In genomic region chr21:43727571-43728466, GRCh38 we compare ENCODE assay signal across 8 cellular contexts. TPM values are rescaled to one million over a fixed set of nuclear protein-coding genes. Genes with fewer than 3 reads are reported as not detected.
DNase-seq lines count a peak whose midpoint lies in the region; ATAC-seq and TF ChIP-seq lines count a peak whose summit lies in the region.

No MANE protein-coding gene starts in this region.

- H3K9me3 Mint-ChIP-seq in activated naive CD8-positive, alpha-beta T cell treated with anti-CD3 and anti-CD28 coated beads, Interleukin-2, amount 10 ng/mL, durations not matched to agents 7 days and 5 days: no peaks in the 10 kb centered on the region

- peak overlapping the region; percentile 81 for H3K4me3 Mint-ChIP-seq in activated naive CD8-positive, alpha-beta T cell treated with anti-CD3 and anti-CD28 coated beads, Interleukin-2, amount 10 ng/mL, durations not matched to agents 7 days and 5 days

- POLR2A ChIA-PET in activated naive CD8-positive, alpha-beta T cell treated with anti-CD3 and anti-CD28 coated beads, Interleukin-2, amount 10 ng/mL, durations not matched to agents 7 days and 5 days (lab: Charles Lee): interaction anchor here (0.8 to 4.2 kb wide), 6 partner anchors 8 to 68 kb away, joined by 3 to 35 read pairs (median 6); partner anchors contain the start of genes HSF2BP, PDXK and RRP1B

- 52% methylated on average over 16 of the region's 17 CpGs for WGBS in smooth muscle cell (ENCODE audit: low lambda C conversion rate)

- H3K9me3 ChIP-seq in iPS-15b (ENCODE audit: control insufficient read depth, insufficient read depth, low read length): no peaks in the 10 kb centered on the region
- H3K9me3 ChIP-seq in smooth muscle cell (replicated peaks; ENCODE audit: low read depth): no peaks in the 10 kb centered on the region

- H3K27me3 Mint-ChIP-seq in activated naive CD8-positive, alpha-beta T cell treated with anti-CD3 and anti-CD28 coated beads, Interleukin-2, amount 10 ng/mL, durations not matched to agents 7 days and 5 days: no peaks in the 10 kb centered on the region

- no peak overlapping the region for H2AFZ ChIP-seq in smooth muscle cell (ENCODE audit: low read depth)

- ATAC-seq in GM18511 (IDR thresholded peaks at IDR 0.05; ENCODE audit: unreplicated experiment): peak; percentile 30
- no peak for ATAC-seq in activated naive CD8-positive, alpha-beta T cell treated with anti-CD3 and anti-CD28 coated beads, Interleukin-2, amount 10 ng/mL, durations not matched to agents 7 days and 5 days (ENCODE audit: low read depth)
- no peak for ATAC-seq in GM18502 (IDR thresholded peaks at IDR 0.05; ENCODE audit: poor library complexity, unreplicated experiment)

- TF ChIP-seq CTCF in smooth muscle cell (IDR thresholded peaks at IDR 0.05; ENCODE audit: borderline replicate concordance, insufficient read depth, poor library complexity, severe bottlenecking) (peak; percentile 14), GM10266 (IDR thresholded peaks at IDR 0.05; ENCODE audit: control insufficient read depth, insufficient read depth, low read depth, missing control alignments) (no peak)

- peak overlapping the region; percentile 76 for H3K27ac Mint-ChIP-seq in activated naive CD8-positive, alpha-beta T cell treated with anti-CD3 and anti-CD28 coated beads, Interleukin-2, amount 10 ng/mL, durations not matched to agents 7 days and 5 days

- peaks cover 67% of the 10 kb centered on the region for H3K79me2 ChIP-seq in smooth muscle cell (ENCODE audit: low read depth)

- H3K4me1 Mint-ChIP-seq in activated naive CD8-positive, alpha-beta T cell treated with anti-CD3 and anti-CD28 coated beads, Interleukin-2, amount 10 ng/mL, durations not matched to agents 7 days and 5 days: peaks cover 44% of the 10 kb centered on the region

- in situ Hi-C loops in KBM-7 (cut with MboI; ENCODE audit: low pct_unique_long_range_greater_than_20kb, low sequenced_read_pairs): loop anchor here (25.0 kb wide), 1 partner anchor 734 kb away; the partner anchor contains the start of gene LRRC3

- peaks cover 8% of the 10 kb centered on the region for H3K36me3 ChIP-seq in iPS-15b (ENCODE audit: control insufficient read depth, insufficient read depth, low read length)
- no peaks in the 10 kb centered on the region for H3K36me3 ChIP-seq in smooth muscle cell (ENCODE audit: low read depth)

- H3K36me3 Mint-ChIP-seq in activated naive CD8-positive, alpha-beta T cell treated with anti-CD3 and anti-CD28 coated beads, Interleukin-2, amount 10 ng/mL, durations not matched to agents 7 days and 5 days: peaks cover 9% of the 10 kb centered on the region

- H3F3A ChIP-seq in smooth muscle cell (ENCODE audit: low read depth): peaks cover 26% of the 10 kb centered on the region

- H3K27me3 ChIP-seq in iPS-15b (ENCODE audit: control insufficient read depth, insufficient read depth, low read length): no peaks in the 10 kb centered on the region
- no peaks in the 10 kb centered on the region for H3K27me3 ChIP-seq in smooth muscle cell (ENCODE audit: low read depth)

- peak overlapping the region; percentile 85 for H3K4me3 ChIP-seq in iPS-15b (ENCODE audit: low read depth, low read length)
- H3K4me3 ChIP-seq in smooth muscle cell: peak overlapping the region; percentile 63

- H3K9ac ChIP-seq in iPS-15b (ENCODE audit: low read depth, low read length) (peak overlapping the region; percentile 85), smooth muscle cell (ENCODE audit: low read depth) (peak overlapping the region; percentile 87)

- peak overlapping the region; percentile 99 for H3K27ac ChIP-seq in smooth muscle cell (ENCODE audit: low read depth)

- H4K20me1 ChIP-seq in smooth muscle cell (ENCODE audit: low read depth): peaks cover 84% of the 10 kb centered on the region

- H3K4me2 ChIP-seq in smooth muscle cell: peak overlapping the region; percentile 72

- no peaks in the 10 kb centered on the region for H3K4me1 ChIP-seq in iPS-15b (ENCODE audit: control insufficient read depth, insufficient read depth, low read length)
- peaks cover 19% of the 10 kb centered on the region for H3K4me1 ChIP-seq in smooth muscle cell (ENCODE audit: low read depth)

- DNase-seq in KBM-7 (peak; percentile 49), smooth muscle cell (lab: John Stamatoyannopoulos, UW; ENCODE audit: unreplicated experiment) (no peak), GM10266 (ENCODE audit: extremely low spot score) (no peak)
- no peak for DNase-seq in activated naive CD8-positive, alpha-beta T cell treated with anti-CD3 and anti-CD28 coated beads, Interleukin-2, amount 10 ng/mL, durations not matched to agents 7 days and 5 days
- DNase-seq in stimulated activated CD4-positive, alpha-beta T cell treated with anti-CD3 and anti-CD28 coated beads, Interleukin-2, amount 100 ng/mL, for 24 hours: no peak

RNA-seq across cellular contexts. Expression of gene PDXK, which starts 8.9 kb away (rescaled TPM):
- total RNA-seq in activated naive CD8-positive, alpha-beta T cell treated with anti-CD3 and anti-CD28 coated beads, Interleukin-2, amount 10 ng/mL, durations not matched to agents 7 days and 5 days: 100 to 1,000 TPM in 1 of 2 experiments, 10 to 100 TPM in 1; 96.9 to 101 TPM
- total RNA-seq in smooth muscle cell: 84.3 and 92.6 TPM in 2 replicates
- 184 and 194 TPM in 2 replicates for polyA plus RNA-seq in smooth muscle cell

RNA-seq across cellular contexts. Expression of gene CSTB, which starts 48.3 kb away (rescaled TPM):
- 10 to 100 TPM; 59.5 to 60.2 TPM for total RNA-seq in activated naive CD8-positive, alpha-beta T cell treated with anti-CD3 and anti-CD28 coated beads, Interleukin-2, amount 10 ng/mL, durations not matched to agents 7 days and 5 days
- total RNA-seq in smooth muscle cell: 22.2 and 29.9 TPM in 2 replicates
- polyA plus RNA-seq in smooth muscle cell: 74.0 and 97.6 TPM in 2 replicates
